In genomic region chr6:112199001-112199403, GRCh38 we compare ENCODE assay signal across 1 cellular context.
TF ChIP-seq lines count a peak whose summit lies in the region.

No MANE protein-coding gene starts in this region.

TF ChIP-seq in GM23338, 12 proteins besides CTCF, POLR2A, EP300 and RAD21 (continued from another document):
- TF ChIP-seq, protein P1, sequence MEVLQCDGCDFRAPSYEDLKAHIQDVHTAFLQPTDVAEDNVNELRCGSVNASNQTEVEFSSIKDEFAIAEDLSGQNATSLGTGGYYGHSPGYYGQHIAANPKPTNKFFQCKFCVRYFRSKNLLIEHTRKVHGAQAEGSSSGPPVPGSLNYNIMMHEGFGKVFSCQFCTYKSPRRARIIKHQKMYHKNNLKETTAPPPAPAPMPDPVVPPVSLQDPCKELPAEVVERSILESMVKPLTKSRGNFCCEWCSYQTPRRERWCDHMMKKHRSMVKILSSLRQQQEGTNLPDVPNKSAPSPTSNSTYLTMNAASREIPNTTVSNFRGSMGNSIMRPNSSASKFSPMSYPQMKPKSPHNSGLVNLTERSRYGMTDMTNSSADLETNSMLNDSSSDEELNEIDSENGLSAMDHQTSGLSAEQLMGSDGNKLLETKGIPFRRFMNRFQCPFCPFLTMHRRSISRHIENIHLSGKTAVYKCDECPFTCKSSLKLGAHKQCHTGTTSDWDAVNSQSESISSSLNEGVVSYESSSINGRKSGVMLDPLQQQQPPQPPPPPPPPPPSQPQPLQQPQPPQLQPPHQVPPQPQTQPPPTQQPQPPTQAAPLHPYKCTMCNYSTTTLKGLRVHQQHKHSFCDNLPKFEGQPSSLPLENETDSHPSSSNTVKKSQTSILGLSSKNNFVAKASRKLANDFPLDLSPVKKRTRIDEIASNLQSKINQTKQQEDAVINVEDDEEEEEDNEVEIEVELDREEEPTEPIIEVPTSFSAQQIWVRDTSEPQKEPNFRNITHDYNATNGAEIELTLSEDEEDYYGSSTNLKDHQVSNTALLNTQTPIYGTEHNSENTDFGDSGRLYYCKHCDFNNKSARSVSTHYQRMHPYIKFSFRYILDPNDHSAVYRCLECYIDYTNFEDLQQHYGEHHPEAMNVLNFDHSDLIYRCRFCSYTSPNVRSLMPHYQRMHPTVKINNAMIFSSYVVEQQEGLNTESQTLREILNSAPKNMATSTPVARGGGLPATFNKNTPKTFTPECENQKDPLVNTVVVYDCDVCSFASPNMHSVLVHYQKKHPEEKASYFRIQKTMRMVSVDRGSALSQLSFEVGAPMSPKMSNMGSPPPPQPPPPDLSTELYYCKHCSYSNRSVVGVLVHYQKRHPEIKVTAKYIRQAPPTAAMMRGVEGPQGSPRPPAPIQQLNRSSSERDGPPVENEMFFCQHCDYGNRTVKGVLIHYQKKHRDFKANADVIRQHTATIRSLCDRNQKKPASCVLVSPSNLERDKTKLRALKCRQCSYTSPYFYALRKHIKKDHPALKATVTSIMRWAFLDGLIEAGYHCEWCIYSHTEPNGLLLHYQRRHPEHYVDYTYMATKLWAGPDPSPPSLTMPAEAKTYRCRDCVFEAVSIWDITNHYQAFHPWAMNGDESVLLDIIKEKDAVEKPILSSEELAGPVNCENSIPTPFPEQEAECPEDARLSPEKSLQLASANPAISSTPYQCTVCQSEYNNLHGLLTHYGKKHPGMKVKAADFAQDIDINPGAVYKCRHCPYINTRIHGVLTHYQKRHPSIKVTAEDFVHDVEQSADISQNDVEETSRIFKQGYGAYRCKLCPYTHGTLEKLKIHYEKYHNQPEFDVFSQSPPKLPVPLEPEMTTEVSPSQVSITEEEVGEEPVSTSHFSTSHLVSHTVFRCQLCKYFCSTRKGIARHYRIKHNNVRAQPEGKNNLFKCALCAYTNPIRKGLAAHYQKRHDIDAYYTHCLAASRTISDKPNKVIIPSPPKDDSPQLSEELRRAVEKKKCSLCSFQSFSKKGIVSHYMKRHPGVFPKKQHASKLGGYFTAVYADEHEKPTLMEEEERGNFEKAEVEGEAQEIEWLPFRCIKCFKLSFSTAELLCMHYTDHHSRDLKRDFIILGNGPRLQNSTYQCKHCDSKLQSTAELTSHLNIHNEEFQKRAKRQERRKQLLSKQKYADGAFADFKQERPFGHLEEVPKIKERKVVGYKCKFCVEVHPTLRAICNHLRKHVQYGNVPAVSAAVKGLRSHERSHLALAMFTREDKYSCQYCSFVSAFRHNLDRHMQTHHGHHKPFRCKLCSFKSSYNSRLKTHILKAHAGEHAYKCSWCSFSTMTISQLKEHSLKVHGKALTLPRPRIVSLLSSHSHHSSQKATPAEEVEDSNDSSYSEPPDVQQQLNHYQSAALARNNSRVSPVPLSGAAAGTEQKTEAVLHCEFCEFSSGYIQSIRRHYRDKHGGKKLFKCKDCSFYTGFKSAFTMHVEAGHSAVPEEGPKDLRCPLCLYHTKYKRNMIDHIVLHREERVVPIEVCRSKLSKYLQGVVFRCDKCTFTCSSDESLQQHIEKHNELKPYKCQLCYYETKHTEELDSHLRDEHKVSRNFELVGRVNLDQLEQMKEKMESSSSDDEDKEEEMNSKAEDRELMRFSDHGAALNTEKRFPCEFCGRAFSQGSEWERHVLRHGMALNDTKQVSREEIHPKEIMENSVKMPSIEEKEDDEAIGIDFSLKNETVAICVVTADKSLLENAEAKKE (CRISPR knock-in tag; IDR thresholded peaks at IDR 0.05): no peak
- no peak for TF ChIP-seq STAT1 (IDR thresholded peaks at IDR 0.05; ENCODE audit: unreplicated experiment)
